ENCODE assay signal across 9 cellular contexts in the genomic region with DNA sequence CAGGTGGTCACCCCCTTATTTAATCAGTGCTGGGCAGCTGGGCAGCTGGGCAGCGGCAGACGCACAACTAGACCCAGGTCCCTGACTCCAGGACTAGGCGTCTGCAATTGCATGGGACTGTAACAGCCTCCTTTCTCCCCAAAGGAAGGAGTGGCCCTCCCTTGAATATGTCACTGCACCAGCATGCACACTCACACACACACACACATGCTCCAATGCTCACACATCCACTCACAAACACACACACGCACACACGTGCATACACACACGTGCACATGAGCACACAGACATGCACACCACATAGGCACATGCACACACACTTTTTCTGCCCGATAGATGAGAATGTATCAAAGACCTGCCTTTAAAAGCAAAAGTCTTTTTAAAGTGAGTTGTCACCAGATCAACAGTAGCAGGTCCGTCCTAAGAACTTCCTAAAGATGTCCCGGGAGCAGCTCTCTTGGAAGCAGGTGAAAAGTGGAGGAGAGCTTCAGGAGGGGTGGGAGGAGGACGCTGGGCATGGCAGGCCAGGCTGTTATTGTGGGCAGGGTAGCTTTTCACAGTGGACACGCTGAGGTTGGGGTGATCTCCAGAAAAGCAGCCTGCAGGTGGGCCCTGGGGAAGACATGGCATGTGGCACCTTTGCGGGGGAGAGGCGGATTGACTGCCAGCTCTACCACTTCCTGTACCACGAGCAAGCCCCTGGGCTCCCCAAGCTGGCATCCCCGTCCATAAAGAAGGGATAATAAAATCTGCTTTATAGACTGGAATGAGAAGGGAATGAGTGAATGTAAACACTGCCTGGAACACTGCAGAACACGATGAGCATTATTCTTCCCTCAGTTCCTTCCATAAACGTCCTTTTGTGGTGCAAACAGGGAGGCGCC. TPM values are rescaled to one million over a fixed set of nuclear protein-coding genes. Genes with fewer than 3 reads are reported as not detected.
DNase-seq lines count a peak whose midpoint lies in the region; ATAC-seq lines count a peak whose summit lies in the region.
"Had no signal": no experiment of that assay in that cellular context is flagged by ENCODE, and none has a peak within 500 bp of the region (broad histone marks: within the 10 kb centered on the region; RNA-seq: fewer than 3 reads in every experiment).

No MANE protein-coding gene starts in this region.

- peak; percentile 19 for DNase-seq in stimulated activated CD4-positive, alpha-beta T cell treated with anti-CD3 and anti-CD28 coated beads, Interleukin-15, amount 100 ng/mL, for 24 hours
- DNase-seq in stimulated activated CD4-positive, alpha-beta T cell treated with anti-CD3 and anti-CD28 coated beads, Interleukin-1b, Interleukin-23, amount 100 ng/mL, for 48 hours, result no peak
- DNase-seq in cerebellum (ENCODE audit: low spot score) (peak; percentile 49), AG20443 (ENCODE audit: low spot score) (no peak), HUDEP-2 (lab: John Stamatoyannopoulos, UW; ENCODE audit: unreplicated experiment in 76 of 76) (no peak)
- DNase-seq in naive thymus-derived CD8-positive, alpha-beta T cell, result peak in 5 of 10 donors; percentile 17 to 57 (median 43)
- DNase-seq: DMS 273 treated with DMSO at 0.1 percent for 48 hours had no signal

- H3K27ac Mint-ChIP-seq in naive thymus-derived CD8-positive, alpha-beta T cell, result peak overlapping the region; percentile 63 to 94 (median 86)

- no peaks in the 10 kb centered on the region for H3K9me3 Mint-ChIP-seq in naive thymus-derived CD8-positive, alpha-beta T cell

- no peaks in the 10 kb centered on the region for H3K36me3 Mint-ChIP-seq in naive thymus-derived CD8-positive, alpha-beta T cell

- peaks cover 25 to 47% (median 34%) of the 10 kb centered on the region in 4 donors for H3K4me1 Mint-ChIP-seq in naive thymus-derived CD8-positive, alpha-beta T cell

- peak overlapping the region; percentile 71 to 91 (median 83) for H3K4me3 Mint-ChIP-seq in naive thymus-derived CD8-positive, alpha-beta T cell

- peaks cover 0 to 11% (median 0%) of the 10 kb centered on the region in 5 donors for H3K27me3 Mint-ChIP-seq in naive thymus-derived CD8-positive, alpha-beta T cell

- peak; percentile 31 to 63 for ATAC-seq in naive thymus-derived CD8-positive, alpha-beta T cell
- no peak for ATAC-seq in HG03521 (IDR thresholded peaks at IDR 0.05; ENCODE audit: unreplicated experiment)
- no peak for ATAC-seq in GM18858 (IDR thresholded peaks at IDR 0.05; ENCODE audit: unreplicated experiment)

- POLR2A ChIA-PET in naive thymus-derived CD8-positive, alpha-beta T cell (lab: Charles Lee), result interaction anchor here (0.5 to 3.4 kb wide), 9 partner anchors 16 to 178 kb away, joined by 3 to 29 read pairs (median 4); a partner anchor contains a TSS

RNA-seq across cellular contexts. Expression of a gene that starts 1.7 kb away (rescaled TPM):
- total RNA-seq in cerebellum, result 23.5 TPM
- total RNA-seq in naive thymus-derived CD8-positive, alpha-beta T cell, result 10 to 100 TPM; 15.7 to 17.1 TPM
- 1 to 10 TPM; 3.6 to 5.1 (median 4.8) TPM for polyA plus RNA-seq in naive thymus-derived CD8-positive, alpha-beta T cell

Comparison
In these comparisons a context has a peak if more than half of its experiments do, and no peak if none do; other contexts are left out.
1. DNase-seq: peak in stimulated activated CD4-positive, alpha-beta T cell treated with anti-CD3 and anti-CD28 coated beads, Interleukin-15, amount 100 ng/mL, for 24 hours (single experiment) and cerebellum (single experiment); none in stimulated activated CD4-positive, alpha-beta T cell treated with anti-CD3 and anti-CD28 coated beads, Interleukin-1b, Interleukin-23, amount 100 ng/mL, for 48 hours (single experiment), AG20443 (single experiment) and HUDEP-2 (0 of 76).
2. ATAC-seq: peak in naive thymus-derived CD8-positive, alpha-beta T cell (2 of 2); none in HG03521 (single experiment) and GM18858 (single experiment).